In genomic region chr18:63422087-63422861, GRCh38 we compare ENCODE assay signal across 1 cellular context.
TF ChIP-seq lines count a peak whose summit lies in the region.

Gene VPS4B (minus strand): TSS chr18:63422476. CDS start chr18:63422259, 217 bp downstream.

TF ChIP-seq in HEK293, 187 proteins besides CTCF, POLR2A, EP300 and RAD21 (continued from another document):
- TF ChIP-seq, protein P1, sequence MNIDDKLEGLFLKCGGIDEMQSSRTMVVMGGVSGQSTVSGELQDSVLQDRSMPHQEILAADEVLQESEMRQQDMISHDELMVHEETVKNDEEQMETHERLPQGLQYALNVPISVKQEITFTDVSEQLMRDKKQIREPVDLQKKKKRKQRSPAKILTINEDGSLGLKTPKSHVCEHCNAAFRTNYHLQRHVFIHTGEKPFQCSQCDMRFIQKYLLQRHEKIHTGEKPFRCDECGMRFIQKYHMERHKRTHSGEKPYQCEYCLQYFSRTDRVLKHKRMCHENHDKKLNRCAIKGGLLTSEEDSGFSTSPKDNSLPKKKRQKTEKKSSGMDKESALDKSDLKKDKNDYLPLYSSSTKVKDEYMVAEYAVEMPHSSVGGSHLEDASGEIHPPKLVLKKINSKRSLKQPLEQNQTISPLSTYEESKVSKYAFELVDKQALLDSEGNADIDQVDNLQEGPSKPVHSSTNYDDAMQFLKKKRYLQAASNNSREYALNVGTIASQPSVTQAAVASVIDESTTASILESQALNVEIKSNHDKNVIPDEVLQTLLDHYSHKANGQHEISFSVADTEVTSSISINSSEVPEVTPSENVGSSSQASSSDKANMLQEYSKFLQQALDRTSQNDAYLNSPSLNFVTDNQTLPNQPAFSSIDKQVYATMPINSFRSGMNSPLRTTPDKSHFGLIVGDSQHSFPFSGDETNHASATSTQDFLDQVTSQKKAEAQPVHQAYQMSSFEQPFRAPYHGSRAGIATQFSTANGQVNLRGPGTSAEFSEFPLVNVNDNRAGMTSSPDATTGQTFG (tag by site-specific recombination; IDR thresholded peaks at IDR 0.05; ENCODE audit: borderline replicate concordance) = no peak
- TF ChIP-seq ZNF501 (tag by site-specific recombination; IDR thresholded peaks at IDR 0.05) (no peak; the same call in none of the 2 replicates), ZNF701 (tag by site-specific recombination; IDR thresholded peaks at IDR 0.05) (no peak), ZNF704 (tag by site-specific recombination; IDR thresholded peaks at IDR 0.05) (no peak), BCL11A (tag by site-specific recombination; IDR thresholded peaks at IDR 0.05; ENCODE audit: low read depth) (no peak), KLF1 (tag by site-specific recombination; IDR thresholded peaks at IDR 0.05) (peak; percentile 81), YY2 (tag by site-specific recombination; IDR thresholded peaks at IDR 0.05) (peak; percentile 72; the same call in 1 of the 2 replicates), ZNF433 (tag by site-specific recombination; IDR thresholded peaks at IDR 0.05; ENCODE audit: low read depth) (no peak), ZNF629 (tag by site-specific recombination; IDR thresholded peaks at IDR 0.05) (peak; percentile 95), ZNF837 (tag by site-specific recombination; IDR thresholded peaks at IDR 0.05) (no peak), AEBP2 (tag by site-specific recombination; IDR thresholded peaks at IDR 0.05; ENCODE audit: borderline replicate concordance) (no peak), ZNF274 (IDR thresholded peaks at IDR 0.05; ENCODE audit: low read length) (no peak), ZNF274 (tag by site-specific recombination; IDR thresholded peaks at IDR 0.05; ENCODE audit: borderline replicate concordance) (no peak), ZNF112 (tag by site-specific recombination; IDR thresholded peaks at IDR 0.05) (no peak), ZNF416 (tag by site-specific recombination; IDR thresholded peaks at IDR 0.05) (no peak), KLF7 (tag by site-specific recombination; IDR thresholded peaks at IDR 0.05; ENCODE audit: borderline replicate concordance) (peak; percentile 90), SP3 (tag by site-specific recombination; IDR thresholded peaks at IDR 0.05) (peak; percentile 100), ZNF362 (tag by site-specific recombination; IDR thresholded peaks at IDR 0.05) (no peak), YY1 (tag by site-specific recombination; IDR thresholded peaks at IDR 0.05) (no peak), ZNF707 (tag by site-specific recombination; IDR thresholded peaks at IDR 0.05) (no peak), HOXC10 (CRISPR knock-in tag; IDR thresholded peaks at IDR 0.05) (no peak), ZNF529 (tag by site-specific recombination; IDR thresholded peaks at IDR 0.05; ENCODE audit: insufficient replicate concordance) (no peak), ZNF16 (tag by site-specific recombination; IDR thresholded peaks at IDR 0.05; ENCODE audit: low read depth) (no peak), ZSCAN16 (tag by site-specific recombination; IDR thresholded peaks at IDR 0.05) (no peak), SCRT1 (tag by site-specific recombination; IDR thresholded peaks at IDR 0.05; ENCODE audit: borderline replicate concordance) (peak; percentile 67; the same call in 1 of the 2 replicates), ZNF350 (tag by site-specific recombination; IDR thresholded peaks at IDR 0.05) (no peak), PRDM6 (tag by site-specific recombination; IDR thresholded peaks at IDR 0.05) (no peak), ZSCAN5A (tag by site-specific recombination; IDR thresholded peaks at IDR 0.05) (no peak), ZBTB10 (tag by site-specific recombination; IDR thresholded peaks at IDR 0.05) (peak; percentile 47; the same call in 1 of the 2 replicates), ZBTB44 (tag by site-specific recombination; IDR thresholded peaks at IDR 0.05) (no peak)
- TF ChIP-seq, protein P2, sequence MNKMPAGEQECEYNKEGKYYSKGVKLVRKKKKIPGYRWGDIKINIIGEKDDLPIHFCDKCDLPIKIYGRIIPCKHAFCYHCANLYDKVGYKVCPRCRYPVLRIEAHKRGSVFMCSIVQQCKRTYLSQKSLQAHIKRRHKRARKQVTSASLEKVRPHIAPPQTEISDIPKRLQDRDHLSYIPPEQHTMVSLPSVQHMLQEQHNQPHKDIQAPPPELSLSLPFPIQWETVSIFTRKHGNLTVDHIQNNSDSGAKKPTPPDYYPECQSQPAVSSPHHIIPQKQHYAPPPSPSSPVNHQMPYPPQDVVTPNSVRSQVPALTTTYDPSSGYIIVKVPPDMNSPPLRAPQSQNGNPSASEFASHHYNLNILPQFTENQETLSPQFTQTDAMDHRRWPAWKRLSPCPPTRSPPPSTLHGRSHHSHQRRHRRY (tag by site-specific recombination; IDR thresholded peaks at IDR 0.05) = no peak
- TF ChIP-seq, protein P3, sequence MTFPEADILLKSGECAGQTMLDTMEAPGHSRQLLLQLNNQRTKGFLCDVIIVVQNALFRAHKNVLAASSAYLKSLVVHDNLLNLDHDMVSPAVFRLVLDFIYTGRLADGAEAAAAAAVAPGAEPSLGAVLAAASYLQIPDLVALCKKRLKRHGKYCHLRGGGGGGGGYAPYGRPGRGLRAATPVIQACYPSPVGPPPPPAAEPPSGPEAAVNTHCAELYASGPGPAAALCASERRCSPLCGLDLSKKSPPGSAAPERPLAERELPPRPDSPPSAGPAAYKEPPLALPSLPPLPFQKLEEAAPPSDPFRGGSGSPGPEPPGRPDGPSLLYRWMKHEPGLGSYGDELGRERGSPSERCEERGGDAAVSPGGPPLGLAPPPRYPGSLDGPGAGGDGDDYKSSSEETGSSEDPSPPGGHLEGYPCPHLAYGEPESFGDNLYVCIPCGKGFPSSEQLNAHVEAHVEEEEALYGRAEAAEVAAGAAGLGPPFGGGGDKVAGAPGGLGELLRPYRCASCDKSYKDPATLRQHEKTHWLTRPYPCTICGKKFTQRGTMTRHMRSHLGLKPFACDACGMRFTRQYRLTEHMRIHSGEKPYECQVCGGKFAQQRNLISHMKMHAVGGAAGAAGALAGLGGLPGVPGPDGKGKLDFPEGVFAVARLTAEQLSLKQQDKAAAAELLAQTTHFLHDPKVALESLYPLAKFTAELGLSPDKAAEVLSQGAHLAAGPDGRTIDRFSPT (tag by site-specific recombination; IDR thresholded peaks at IDR 0.05) = no peak
- TF ChIP-seq, protein P4, sequence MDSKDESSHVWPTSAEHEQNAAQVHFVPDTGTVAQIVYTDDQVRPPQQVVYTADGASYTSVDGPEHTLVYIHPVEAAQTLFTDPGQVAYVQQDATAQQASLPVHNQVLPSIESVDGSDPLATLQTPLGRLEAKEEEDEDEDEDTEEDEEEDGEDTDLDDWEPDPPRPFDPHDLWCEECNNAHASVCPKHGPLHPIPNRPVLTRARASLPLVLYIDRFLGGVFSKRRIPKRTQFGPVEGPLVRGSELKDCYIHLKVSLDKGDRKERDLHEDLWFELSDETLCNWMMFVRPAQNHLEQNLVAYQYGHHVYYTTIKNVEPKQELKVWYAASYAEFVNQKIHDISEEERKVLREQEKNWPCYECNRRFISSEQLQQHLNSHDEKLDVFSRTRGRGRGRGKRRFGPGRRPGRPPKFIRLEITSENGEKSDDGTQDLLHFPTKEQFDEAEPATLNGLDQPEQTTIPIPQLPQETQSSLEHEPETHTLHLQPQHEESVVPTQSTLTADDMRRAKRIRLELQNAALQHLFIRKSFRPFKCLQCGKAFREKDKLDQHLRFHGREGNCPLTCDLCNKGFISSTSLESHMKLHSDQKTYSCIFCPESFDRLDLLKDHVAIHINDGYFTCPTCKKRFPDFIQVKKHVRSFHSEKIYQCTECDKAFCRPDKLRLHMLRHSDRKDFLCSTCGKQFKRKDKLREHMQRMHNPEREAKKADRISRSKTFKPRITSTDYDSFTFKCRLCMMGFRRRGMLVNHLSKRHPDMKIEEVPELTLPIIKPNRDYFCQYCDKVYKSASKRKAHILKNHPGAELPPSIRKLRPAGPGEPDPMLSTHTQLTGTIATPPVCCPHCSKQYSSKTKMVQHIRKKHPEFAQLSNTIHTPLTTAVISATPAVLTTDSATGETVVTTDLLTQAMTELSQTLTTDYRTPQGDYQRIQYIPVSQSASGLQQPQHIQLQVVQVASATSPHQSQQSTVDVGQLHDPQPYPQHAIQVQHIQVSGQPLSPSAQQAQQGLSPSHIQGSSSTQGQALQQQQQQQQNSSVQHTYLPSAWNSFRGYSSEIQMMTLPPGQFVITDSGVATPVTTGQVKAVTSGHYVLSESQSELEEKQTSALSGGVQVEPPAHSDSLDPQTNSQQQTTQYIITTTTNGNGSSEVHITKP (tag by site-specific recombination; IDR thresholded peaks at IDR 0.05) = peak; percentile 80
